In the genomic region with DNA sequence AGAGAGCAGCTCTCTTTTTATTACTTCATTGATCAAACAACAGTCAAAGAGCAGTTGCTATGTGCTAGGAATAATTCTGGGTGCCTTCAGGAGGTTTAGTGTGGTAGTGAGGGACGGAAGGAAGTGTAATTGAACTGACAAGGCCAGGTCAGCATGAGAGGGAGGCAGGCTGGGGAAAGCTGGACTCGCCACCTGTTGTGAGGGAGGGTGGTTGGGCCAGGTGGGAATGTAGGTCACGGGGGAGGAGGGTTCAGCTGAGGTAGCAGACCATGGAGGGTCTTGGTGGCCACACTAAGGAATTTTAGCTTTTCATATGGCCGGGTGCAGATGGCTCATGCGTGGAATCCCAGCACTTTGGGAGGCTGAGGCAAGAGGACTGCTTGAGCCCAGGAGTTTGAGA, we compare ENCODE assay signal across 1 cellular context.
TF ChIP-seq lines count a peak whose summit lies in the region.

No MANE protein-coding gene starts in this region.

TF ChIP-seq in H1, 55 proteins besides CTCF, POLR2A, EP300 and RAD21:
- TF ChIP-seq NRF1 (IDR thresholded peaks at IDR 0.05; ENCODE audit: low read depth, low read length) (no peak), RXRA (IDR thresholded peaks at IDR 0.05; ENCODE audit: insufficient read depth, low read depth, low read length) (no peak), MAX (IDR thresholded peaks at IDR 0.05) (no peak), KDM5A (IDR thresholded peaks at IDR 0.05; ENCODE audit: low read length) (no peak), YY1 (IDR thresholded peaks at IDR 0.05; ENCODE audit: low read depth, low read length) (no peak), CREB1 (IDR thresholded peaks at IDR 0.05) (no peak), CTBP2 (IDR thresholded peaks at IDR 0.05; ENCODE audit: borderline replicate concordance, insufficient read depth, insufficient read length, low read length) (no peak), JUN (IDR thresholded peaks at IDR 0.05; ENCODE audit: low read depth, low read length) (no peak), CBX8 (IDR thresholded peaks at IDR 0.05; ENCODE audit: borderline replicate concordance, low read depth, low read length) (no peak), ZNF274 (IDR thresholded peaks at IDR 0.05; ENCODE audit: borderline replicate concordance, extremely low read depth, low read length) (no peak), RNF2 (IDR thresholded peaks at IDR 0.05; ENCODE audit: borderline replicate concordance, low read depth, low read length, missing control alignments, poor library complexity, severe bottlenecking) (no peak), ATF3 (IDR thresholded peaks at IDR 0.05; ENCODE audit: insufficient read depth, low read depth, low read length) (no peak), TEAD4 (IDR thresholded peaks at IDR 0.05; ENCODE audit: low read depth, low read length) (no peak), CEBPB (IDR thresholded peaks at IDR 0.05; ENCODE audit: low read depth, low read length) (no peak), GTF2F1 (IDR thresholded peaks at IDR 0.05; ENCODE audit: borderline replicate concordance, low read depth, low read length) (no peak), SUZ12 (IDR thresholded peaks at IDR 0.05; ENCODE audit: low read length) (no peak), EGR1 (IDR thresholded peaks at IDR 0.05; ENCODE audit: borderline replicate concordance, low read depth, low read length) (no peak)
- TF ChIP-seq, protein P1, sequence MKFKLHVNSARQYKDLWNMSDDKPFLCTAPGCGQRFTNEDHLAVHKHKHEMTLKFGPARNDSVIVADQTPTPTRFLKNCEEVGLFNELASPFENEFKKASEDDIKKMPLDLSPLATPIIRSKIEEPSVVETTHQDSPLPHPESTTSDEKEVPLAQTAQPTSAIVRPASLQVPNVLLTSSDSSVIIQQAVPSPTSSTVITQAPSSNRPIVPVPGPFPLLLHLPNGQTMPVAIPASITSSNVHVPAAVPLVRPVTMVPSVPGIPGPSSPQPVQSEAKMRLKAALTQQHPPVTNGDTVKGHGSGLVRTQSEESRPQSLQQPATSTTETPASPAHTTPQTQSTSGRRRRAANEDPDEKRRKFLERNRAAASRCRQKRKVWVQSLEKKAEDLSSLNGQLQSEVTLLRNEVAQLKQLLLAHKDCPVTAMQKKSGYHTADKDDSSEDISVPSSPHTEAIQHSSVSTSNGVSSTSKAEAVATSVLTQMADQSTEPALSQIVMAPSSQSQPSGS (IDR thresholded peaks at IDR 0.05; ENCODE audit: low read length): no peak
- TF ChIP-seq, protein P2, sequence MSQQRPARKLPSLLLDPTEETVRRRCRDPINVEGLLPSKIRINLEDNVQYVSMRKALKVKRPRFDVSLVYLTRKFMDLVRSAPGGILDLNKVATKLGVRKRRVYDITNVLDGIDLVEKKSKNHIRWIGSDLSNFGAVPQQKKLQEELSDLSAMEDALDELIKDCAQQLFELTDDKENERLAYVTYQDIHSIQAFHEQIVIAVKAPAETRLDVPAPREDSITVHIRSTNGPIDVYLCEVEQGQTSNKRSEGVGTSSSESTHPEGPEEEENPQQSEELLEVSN (IDR thresholded peaks at IDR 0.05): no peak
